20 cellular contexts compared by ENCODE assay signal in the genomic region with DNA sequence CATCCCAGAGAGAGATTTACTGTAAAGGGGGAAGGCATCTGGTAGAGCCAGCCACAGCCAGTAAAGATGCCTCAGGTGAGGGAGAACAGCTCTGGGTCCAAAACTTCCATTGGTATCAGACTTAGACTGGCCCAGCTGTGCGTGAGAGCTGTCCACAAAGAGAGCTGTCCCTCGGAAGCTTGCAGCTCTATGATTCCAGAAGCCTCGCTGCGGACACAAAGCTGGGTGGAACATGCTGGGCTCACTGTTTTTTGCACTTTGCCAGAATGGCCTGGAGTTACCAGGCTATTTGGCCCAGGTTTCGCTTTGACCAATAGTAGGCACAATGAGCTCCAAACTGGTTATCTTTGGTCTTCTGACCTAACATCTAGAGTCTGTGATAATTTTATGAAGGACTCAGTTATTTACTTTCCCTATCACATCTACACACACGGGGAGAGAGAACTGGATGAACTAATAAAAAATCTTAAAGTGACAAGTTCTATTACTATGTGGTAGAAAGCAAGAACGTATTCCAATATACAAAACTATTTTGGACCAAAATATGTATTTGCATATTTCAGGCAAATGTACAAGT.
"Had no signal": no experiment of that assay in that cellular context is flagged by ENCODE, and none has a peak within 500 bp of the region (broad histone marks: within the 10 kb centered on the region; RNA-seq: fewer than 3 reads in every experiment).

No MANE protein-coding gene starts in this region.

- H3K4me3 Mint-ChIP-seq: activated B cell treated with CpG ODN at 0.5 μM for 24 hours; activated CD8-positive, alpha-beta T cell treated with anti-CD3 and anti-CD28 coated beads for 36 hours; activated naive CD4-positive, alpha-beta T cell treated with anti-CD3 and anti-CD28 coated beads, Interleukin-2, amount 50 U/mL, for 24 hours; activated T-cell treated with anti-CD3 and anti-CD28 coated beads, Interleukin-2, amount 50 U/mL, for 4 hours; immature natural killer cell; neural crest cell; T-helper 17 cell had no signal

- H3K4me3 ChIP-seq: adrenal gland, lung, ovary, suprapubic skin, upper lobe of left lung had no signal

- H3K27me3 ChIP-seq: adrenal gland, ovary, suprapubic skin, upper lobe of left lung had no signal

- DNase-seq: activated B cell treated with CpG ODN at 0.5 μM for 24 hours; activated CD4-positive, alpha-beta T cell treated with anti-CD3 and anti-CD28 coated beads for 48 hours; activated CD8-positive, alpha-beta T cell treated with anti-CD3 and anti-CD28 coated beads for 36 hours; activated effector memory CD4-positive, alpha-beta T cell treated with Interleukin-2 at 50 U/mL for 16 hours; activated T-cell treated with anti-CD3 and anti-CD28 coated beads, Interleukin-2, amount 50 U/mL, for 4 hours; adrenal gland; central memory CD4-positive, alpha-beta T cell; cortex of kidney; effector CD8-positive, alpha-beta T cell; foreskin fibroblast; immature natural killer cell; ovary; stimulated activated CD4-positive, alpha-beta T cell treated with anti-CD3 and anti-CD28 coated beads, Interleukin-4, amount 100 ng/mL, for 1 hour; stimulated activated naive CD4-positive, alpha-beta T cell; T-helper 17 cell; upper lobe of left lung had no signal

- H3K27me3 Mint-ChIP-seq: activated B cell treated with CpG ODN at 0.5 μM for 24 hours; activated CD8-positive, alpha-beta T cell treated with anti-CD3 and anti-CD28 coated beads for 36 hours; activated naive CD4-positive, alpha-beta T cell treated with anti-CD3 and anti-CD28 coated beads, Interleukin-2, amount 50 U/mL, for 24 hours; T-helper 17 cell had no signal

- H3K36me3 ChIP-seq: adrenal gland, ovary, suprapubic skin, upper lobe of left lung had no signal

- H3K4me1 ChIP-seq: adrenal gland, suprapubic skin, upper lobe of left lung had no signal

- H3K36me3 Mint-ChIP-seq: activated naive CD4-positive, alpha-beta T cell treated with anti-CD3 and anti-CD28 coated beads, Interleukin-2, amount 50 U/mL, for 24 hours; immature natural killer cell had no signal

- H3K27ac Mint-ChIP-seq: activated B cell treated with CpG ODN at 0.5 μM for 24 hours; activated CD8-positive, alpha-beta T cell treated with anti-CD3 and anti-CD28 coated beads for 36 hours; activated naive CD4-positive, alpha-beta T cell treated with anti-CD3 and anti-CD28 coated beads, Interleukin-2, amount 50 U/mL, for 24 hours; immature natural killer cell; T-helper 17 cell had no signal

- H3K9me3 Mint-ChIP-seq: activated B cell treated with CpG ODN at 0.5 μM for 24 hours; activated CD8-positive, alpha-beta T cell treated with anti-CD3 and anti-CD28 coated beads for 36 hours; activated naive CD4-positive, alpha-beta T cell treated with anti-CD3 and anti-CD28 coated beads, Interleukin-2, amount 50 U/mL, for 24 hours; activated T-cell treated with anti-CD3 and anti-CD28 coated beads, Interleukin-2, amount 50 U/mL, for 4 hours; immature natural killer cell had no signal

- H3K27ac ChIP-seq: adrenal gland, ovary, suprapubic skin, upper lobe of left lung had no signal

- H3K9me3 ChIP-seq: adrenal gland, ovary, suprapubic skin, upper lobe of left lung had no signal

- H3K4me1 Mint-ChIP-seq: activated B cell treated with CpG ODN at 0.5 μM for 24 hours; activated naive CD4-positive, alpha-beta T cell treated with anti-CD3 and anti-CD28 coated beads, Interleukin-2, amount 50 U/mL, for 24 hours; immature natural killer cell; neural crest cell; T-helper 17 cell had no signal
